In the genomic region with DNA sequence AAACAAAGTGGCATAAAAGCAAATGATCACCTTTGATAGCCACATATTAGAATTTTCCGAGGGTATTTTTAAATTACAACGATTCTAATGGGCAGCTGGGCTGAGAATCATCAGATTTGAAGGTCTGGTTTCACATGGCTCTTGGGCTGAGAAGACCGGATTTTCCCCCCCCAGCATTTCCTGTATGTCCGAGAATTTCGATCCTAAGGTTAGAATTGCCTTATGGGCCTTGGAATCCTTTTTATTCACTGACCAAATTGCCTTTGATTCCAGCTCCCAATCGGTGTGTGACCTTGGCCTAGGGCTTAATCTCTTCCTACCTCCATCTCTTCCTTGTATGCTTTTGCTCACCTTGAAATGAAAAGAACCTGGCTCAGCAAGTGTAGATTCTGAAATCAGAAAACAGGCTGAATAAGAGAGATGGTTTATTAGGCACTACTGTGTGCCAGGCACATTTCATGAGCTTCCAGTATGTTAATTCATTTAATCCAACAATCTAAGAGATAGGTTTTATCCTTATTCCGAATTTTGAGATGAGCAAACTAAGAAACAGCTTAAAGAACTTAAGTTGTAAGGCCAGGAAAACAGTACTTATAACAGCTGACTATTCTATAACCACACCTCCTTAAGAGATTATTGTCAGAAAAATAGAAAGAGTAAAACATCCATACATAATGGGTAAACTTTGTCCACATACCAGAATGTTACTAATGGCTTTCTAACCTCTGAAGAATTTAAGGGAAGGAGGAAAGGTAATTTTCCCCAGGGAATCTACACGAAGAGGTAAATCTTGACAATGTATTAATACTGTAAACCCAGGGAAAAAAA, we compare ENCODE assay signal across 8 cellular contexts. TPM values are rescaled to one million over a fixed set of nuclear protein-coding genes. Genes with fewer than 3 reads are reported as not detected.
DNase-seq lines count a peak whose midpoint lies in the region; ATAC-seq and TF ChIP-seq lines count a peak whose summit lies in the region.

No MANE protein-coding gene starts in this region.

- H3K27me3 Mint-ChIP-seq in nephron progenitor cell (ENCODE audit: low read depth, poor library complexity) = no peaks in the 10 kb centered on the region

- peak overlapping the region in 56 of 59 donors; percentile 2 to 99 (median 96) for H3K27ac ChIP-seq in dorsolateral prefrontal cortex

- peak overlapping the region; percentile 99 for H3K27ac Mint-ChIP-seq in nephron progenitor cell

- intact Hi-C loops in dorsolateral prefrontal cortex (cut with DNase I) = loop anchor here in 1 of 2 donors (2.0 kb wide), 1 partner anchor 14 kb away; no protein-coding TSS in a partner anchor

- peaks cover 15% of the 10 kb centered on the region for H3K36me3 Mint-ChIP-seq in nephron progenitor cell (ENCODE audit: low read depth)

- ATAC-seq in GM21529 (IDR thresholded peaks at IDR 0.05; ENCODE audit: unreplicated experiment) (no peak), HG02623 (IDR thresholded peaks at IDR 0.05; ENCODE audit: unreplicated experiment) (no peak)

- H3K27me3 ChIP-seq in dorsolateral prefrontal cortex = no peaks in the 10 kb centered on the region

- DNase-seq in COLO829 (ENCODE audit: low spot score) = peak; percentile 65
- no peak for DNase-seq in NB4 (ENCODE audit: low read depth)
- DNase-seq in dorsolateral prefrontal cortex = no peak
- DNase-seq in nephron progenitor cell = no peak
- DNase-seq in NK-92 (lab: John Stamatoyannopoulos, UW; ENCODE audit: unreplicated experiment) = no peak
- DNase-seq in NOMO-1 treated with dmso at 0.1 percent for 144 hours (lab: John Stamatoyannopoulos, UW; ENCODE audit: unreplicated experiment) = no peak

- H3K9me3 Mint-ChIP-seq in nephron progenitor cell = no peaks in the 10 kb centered on the region

- H3K4me3 ChIP-seq in NB4 (ENCODE audit: low read depth, low read length) (peak overlapping the region; percentile 99), dorsolateral prefrontal cortex (peak overlapping the region; percentile 64 to 99 (median 91))

- TF ChIP-seq CTCF in NB4 (IDR thresholded peaks at IDR 0.05; ENCODE audit: low read depth, low read length) (no peak), dorsolateral prefrontal cortex (IDR thresholded peaks at IDR 0.05 in 54 of 56, conservative IDR thresholded peaks at IDR 0.05 in 2 of 56; ENCODE audit: low read depth in 1 of 56, partially characterized antibody in 56 of 56) (no peak), nephron progenitor cell (IDR thresholded peaks at IDR 0.05) (no peak)

- peak overlapping the region; percentile 100 for H3K4me3 Mint-ChIP-seq in nephron progenitor cell

- TF ChIP-seq POLR2A in NB4 (IDR thresholded peaks at IDR 0.05; ENCODE audit: extremely low read depth, insufficient read length) = peak; percentile 0

- H3K4me1 Mint-ChIP-seq in nephron progenitor cell = peaks cover 50% of the 10 kb centered on the region

RNA-seq across cellular contexts. Expression of a gene that starts 39.4 kb away (rescaled TPM):
- 1 to 10 TPM in 117 of 120 experiments, under 1 TPM in 3; 0.71 to 8.5 (median 2.6) TPM for total RNA-seq in dorsolateral prefrontal cortex
